ENCODE assay signal across 17 cellular contexts in genomic region chr9:125651907-125652306, GRCh38. TPM values are rescaled to one million over a fixed set of nuclear protein-coding genes. Genes with fewer than 3 reads are reported as not detected.
DNase-seq lines count a peak whose midpoint lies in the region; ATAC-seq and TF ChIP-seq lines count a peak whose summit lies in the region.
"Had no signal": no experiment of that assay in that cellular context is flagged by ENCODE, and none has a peak within 500 bp of the region (broad histone marks: within the 10 kb centered on the region; RNA-seq: fewer than 3 reads in every experiment).

No MANE protein-coding gene starts in this region.

- peaks cover 4% of the 10 kb centered on the region for H3K79me2 ChIP-seq in mesendoderm (ENCODE audit: control insufficient read depth, insufficient read depth, low read length)

- TF ChIP-seq CTCF in vagina (IDR thresholded peaks at IDR 0.05): no peak
- TF ChIP-seq CTCF in chondrocyte (IDR thresholded peaks at IDR 0.05): no peak

- H3K23ac ChIP-seq in mesendoderm (ENCODE audit: low read length): no peak overlapping the region

- H3K4me3 Mint-ChIP-seq in stimulated activated naive CD8-positive, alpha-beta T cell treated with anti-CD3 and anti-CD28 coated beads, Interleukin-15, Interleukin-2, amounts not matched to agents 100 ng/mL and 50 ng/mL, for 24 hours: no peak overlapping the region
- no peak overlapping the region for H3K4me3 Mint-ChIP-seq in stimulated activated naive CD8-positive, alpha-beta T cell treated with anti-CD3 and anti-CD28 coated beads, Interleukin-15, amount 100 ng/mL, for 72 hours
- H3K4me3 Mint-ChIP-seq in dendritic cell treated with granulocyte-macrophage colony-stimulating factor and Interleukin-4, amounts not matched to agents 40 ng/mL and 50 ng/mL, for 4 days: no peak overlapping the region
- no peak overlapping the region for H3K4me3 Mint-ChIP-seq in chondrocyte (ENCODE audit: unreplicated experiment)

- H3K9me3 Mint-ChIP-seq in stimulated activated naive CD8-positive, alpha-beta T cell treated with anti-CD3 and anti-CD28 coated beads, Interleukin-15, Interleukin-2, amounts not matched to agents 100 ng/mL and 50 ng/mL, for 24 hours: no peaks in the 10 kb centered on the region
- H3K9me3 Mint-ChIP-seq in stimulated activated naive CD8-positive, alpha-beta T cell treated with anti-CD3 and anti-CD28 coated beads, Interleukin-15, amount 100 ng/mL, for 72 hours: no peaks in the 10 kb centered on the region
- no peaks in the 10 kb centered on the region for H3K9me3 Mint-ChIP-seq in dendritic cell treated with granulocyte-macrophage colony-stimulating factor and Interleukin-4, amounts not matched to agents 40 ng/mL and 50 ng/mL, for 4 days
- no peaks in the 10 kb centered on the region for H3K9me3 Mint-ChIP-seq in chondrocyte (ENCODE audit: low read depth)

- H3K9me3 ChIP-seq in vagina: no peaks in the 10 kb centered on the region
- H3K9me3 ChIP-seq: BLaER1 treated with 17β-estradiol and CSF1 and Interleukin-3, amounts not matched to agents 10 nM and 100 nM had no signal

- H3K4me2 ChIP-seq in mesendoderm (ENCODE audit: low read length): no peak overlapping the region
- H3K4me2 ChIP-seq: PC-9 had no signal

- no peak overlapping the region for H2BK15ac ChIP-seq in mesendoderm (replicated peaks; ENCODE audit: low read depth)

- no peak overlapping the region for H3K4ac ChIP-seq in mesendoderm (ENCODE audit: low read depth, low read length)

- no peak overlapping the region for H4K5ac ChIP-seq in mesendoderm (ENCODE audit: low read length)

- H3K27ac ChIP-seq in mesendoderm (ENCODE audit: low read depth, low read length) (no peak overlapping the region), vagina (peak overlapping the region; percentile 0)
- H3K27ac ChIP-seq: GM23248, PC-9 had no signal

- no peak for TF ChIP-seq POLR2A in vagina (IDR thresholded peaks at IDR 0.05)

- no peak overlapping the region for H3K9ac ChIP-seq in mesendoderm (ENCODE audit: low read length)
- H3K9ac ChIP-seq: BLaER1 treated with 17β-estradiol and CSF1 and Interleukin-3, amounts not matched to agents 10 nM and 100 nM; GM23248 had no signal

- intact Hi-C loops in dendritic cell treated with granulocyte-macrophage colony-stimulating factor and Interleukin-4, amounts not matched to agents 40 ng/mL and 50 ng/mL, for 4 days (cut with micrococcal nuclease): loop anchor here (5.0 kb wide), 1 partner anchor 110 kb away; no protein-coding TSS in a partner anchor
- intact Hi-C loops in vagina (cut with DNase I): no loop called here

- H3K27ac Mint-ChIP-seq in stimulated activated naive CD8-positive, alpha-beta T cell treated with anti-CD3 and anti-CD28 coated beads, Interleukin-15, Interleukin-2, amounts not matched to agents 100 ng/mL and 50 ng/mL, for 24 hours: peak overlapping the region; percentile 94
- no peak overlapping the region for H3K27ac Mint-ChIP-seq in stimulated activated naive CD8-positive, alpha-beta T cell treated with anti-CD3 and anti-CD28 coated beads, Interleukin-15, amount 100 ng/mL, for 72 hours
- H3K27ac Mint-ChIP-seq in dendritic cell treated with granulocyte-macrophage colony-stimulating factor and Interleukin-4, amounts not matched to agents 40 ng/mL and 50 ng/mL, for 4 days: peak overlapping the region; percentile 90
- no peak overlapping the region for H3K27ac Mint-ChIP-seq in chondrocyte (ENCODE audit: unreplicated experiment)

- peaks cover 15% of the 10 kb centered on the region for H3K4me1 ChIP-seq in mesendoderm (ENCODE audit: control insufficient read depth, low read depth, low read length)
- peaks cover 46% of the 10 kb centered on the region for H3K4me1 ChIP-seq in vagina

- no peak overlapping the region for H2AK5ac ChIP-seq in mesendoderm (ENCODE audit: low read length)

- H3K4me1 Mint-ChIP-seq in stimulated activated naive CD8-positive, alpha-beta T cell treated with anti-CD3 and anti-CD28 coated beads, Interleukin-15, Interleukin-2, amounts not matched to agents 100 ng/mL and 50 ng/mL, for 24 hours (ENCODE audit: low read depth): peaks cover 77% of the 10 kb centered on the region
- peaks cover 66% of the 10 kb centered on the region for H3K4me1 Mint-ChIP-seq in stimulated activated naive CD8-positive, alpha-beta T cell treated with anti-CD3 and anti-CD28 coated beads, Interleukin-15, amount 100 ng/mL, for 72 hours
- H3K4me1 Mint-ChIP-seq in dendritic cell treated with granulocyte-macrophage colony-stimulating factor and Interleukin-4, amounts not matched to agents 40 ng/mL and 50 ng/mL, for 4 days (ENCODE audit: low read depth): peaks cover 70% of the 10 kb centered on the region
- peaks cover 76% of the 10 kb centered on the region for H3K4me1 Mint-ChIP-seq in chondrocyte (ENCODE audit: low read depth)

- H3K18ac ChIP-seq in mesendoderm (ENCODE audit: low read length): peak overlapping the region; percentile 39

- H3K79me1 ChIP-seq in mesendoderm (ENCODE audit: low read length): peaks cover 8% of the 10 kb centered on the region

- peaks cover 60% of the 10 kb centered on the region for H3K36me3 Mint-ChIP-seq in stimulated activated naive CD8-positive, alpha-beta T cell treated with anti-CD3 and anti-CD28 coated beads, Interleukin-15, Interleukin-2, amounts not matched to agents 100 ng/mL and 50 ng/mL, for 24 hours (ENCODE audit: low read depth)
- H3K36me3 Mint-ChIP-seq in dendritic cell treated with granulocyte-macrophage colony-stimulating factor and Interleukin-4, amounts not matched to agents 40 ng/mL and 50 ng/mL, for 4 days (ENCODE audit: low read depth): peaks cover 13% of the 10 kb centered on the region
- H3K36me3 Mint-ChIP-seq in chondrocyte (ENCODE audit: low read depth): peaks cover 1% of the 10 kb centered on the region

- no peak overlapping the region for H2BK120ac ChIP-seq in mesendoderm (ENCODE audit: low read depth, low read length)

- no peak for DNase-seq in stimulated activated naive CD8-positive, alpha-beta T cell treated with anti-CD3 and anti-CD28 coated beads, Interleukin-15, amount 100 ng/mL, for 72 hours
- DNase-seq in mesendoderm: no peak
- DNase-seq in vagina (ENCODE audit: extremely low spot score in 2 of 2): no peak
- DNase-seq in chondrocyte (ENCODE audit: low spot score): no peak
- DNase-seq in activated T-cell treated with anti-CD3 and anti-CD28 coated beads, Interleukin-2, amount 50 U/mL, for 1 hour: no peak
- DNase-seq: 8988T, DMS 273 treated with DMSO at 0.1 percent for 48 hours, GM23248, NCI-H1105 treated with DMSO at 0.1 percent for 48 hours, NCI-H187 treated with DMSO at 0.1 percent for 48 hours, NCI-H446, PC-9 had no signal

- H2BK5ac ChIP-seq in mesendoderm (ENCODE audit: low read length): no peak overlapping the region

- H3K56ac ChIP-seq in mesendoderm (ENCODE audit: low read length): no peak overlapping the region

- H3K36me3 ChIP-seq in mesendoderm (ENCODE audit: control insufficient read depth, insufficient read depth, low read length) (no peaks in the 10 kb centered on the region), vagina (no peaks in the 10 kb centered on the region)

- H3K4me3 ChIP-seq in mesendoderm (ENCODE audit: low read length) (no peak overlapping the region), vagina (no peak overlapping the region)
- H3K4me3 ChIP-seq: BLaER1 treated with 17β-estradiol and CSF1 and Interleukin-3, amounts not matched to agents 10 nM and 100 nM; GM23248; PC-9 had no signal

- H3K27me3 Mint-ChIP-seq in stimulated activated naive CD8-positive, alpha-beta T cell treated with anti-CD3 and anti-CD28 coated beads, Interleukin-15, Interleukin-2, amounts not matched to agents 100 ng/mL and 50 ng/mL, for 24 hours: no peaks in the 10 kb centered on the region
- no peaks in the 10 kb centered on the region for H3K27me3 Mint-ChIP-seq in stimulated activated naive CD8-positive, alpha-beta T cell treated with anti-CD3 and anti-CD28 coated beads, Interleukin-15, amount 100 ng/mL, for 72 hours
- no peaks in the 10 kb centered on the region for H3K27me3 Mint-ChIP-seq in dendritic cell treated with granulocyte-macrophage colony-stimulating factor and Interleukin-4, amounts not matched to agents 40 ng/mL and 50 ng/mL, for 4 days
- no peaks in the 10 kb centered on the region for H3K27me3 Mint-ChIP-seq in chondrocyte (ENCODE audit: low read depth)

- no peak overlapping the region for H4K8ac ChIP-seq in mesendoderm (ENCODE audit: low read depth, low read length)

- no CpG with 5 or more reads among the region's 5 CpGs for WGBS in mesendoderm (ENCODE audit: extremely low coverage, insufficient coverage, low lambda C conversion rate)

- H3K27me3 ChIP-seq in mesendoderm (ENCODE audit: insufficient read depth, low read length, poor library complexity) (no peaks in the 10 kb centered on the region), vagina (no peaks in the 10 kb centered on the region)
- H3K27me3 ChIP-seq: BLaER1 treated with 17β-estradiol and CSF1 and Interleukin-3, amounts not matched to agents 10 nM and 100 nM had no signal

- ATAC-seq in stimulated activated naive CD8-positive, alpha-beta T cell treated with anti-CD3 and anti-CD28 coated beads, Interleukin-15, amount 100 ng/mL, for 72 hours: no peak
- no peak for ATAC-seq in GM18870 (IDR thresholded peaks at IDR 0.05; ENCODE audit: unreplicated experiment)
- ATAC-seq: Right ventricle myocardium inferior had no signal

RNA-seq across cellular contexts. Expression of gene MAPKAP1, which starts 55.1 kb away (rescaled TPM):
- 93.2 TPM for polyA plus RNA-seq in mesendoderm (2013, experiment 1 of 2)
- polyA plus RNA-seq in mesendoderm (2013, experiment 2 of 2): 93.8 TPM
- 70.7 TPM for total RNA-seq in vagina
- 80.3 to 93.9 TPM (median 91.5 TPM) in 3 replicates for total RNA-seq in chondrocyte

Comparison
In these comparisons a context has a peak if more than half of its experiments do, and no peak if none do; other contexts are left out.
1. H3K27ac Mint-ChIP-seq: peak in stimulated activated naive CD8-positive, alpha-beta T cell treated with anti-CD3 and anti-CD28 coated beads, Interleukin-15, Interleukin-2, amounts not matched to agents 100 ng/mL and 50 ng/mL, for 24 hours (single experiment) and dendritic cell treated with granulocyte-macrophage colony-stimulating factor and Interleukin-4, amounts not matched to agents 40 ng/mL and 50 ng/mL, for 4 days (single experiment); none in stimulated activated naive CD8-positive, alpha-beta T cell treated with anti-CD3 and anti-CD28 coated beads, Interleukin-15, amount 100 ng/mL, for 72 hours (0 of 2) and chondrocyte (single experiment).